In the genomic region with DNA sequence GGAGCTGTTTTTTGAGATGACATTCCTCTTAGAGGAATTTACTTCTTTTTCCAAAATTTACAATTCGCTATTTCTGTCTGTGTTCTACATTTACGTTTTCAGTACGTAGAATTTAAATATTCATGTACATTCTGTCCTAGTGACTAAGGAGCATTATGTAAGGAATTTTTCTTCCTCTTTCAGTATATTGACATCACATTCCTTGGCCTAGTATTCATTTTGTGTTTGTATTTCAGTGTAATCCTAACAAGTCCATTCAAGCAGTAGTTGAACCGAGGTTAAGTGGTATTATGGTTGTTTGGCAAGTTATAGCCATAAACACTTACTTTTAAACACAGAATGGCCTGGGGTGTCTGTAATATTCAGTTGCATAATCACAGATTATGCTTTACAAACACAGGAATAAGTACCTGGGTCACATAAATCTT, we compare ENCODE assay signal across 9 cellular contexts. TPM values are rescaled to one million over a fixed set of nuclear protein-coding genes. Genes with fewer than 3 reads are reported as not detected.
DNase-seq lines count a peak whose midpoint lies in the region; ATAC-seq and TF ChIP-seq lines count a peak whose summit lies in the region.
"Had no signal": no experiment of that assay in that cellular context is flagged by ENCODE, and none has a peak within 500 bp of the region (broad histone marks: within the 10 kb centered on the region; RNA-seq: fewer than 3 reads in every experiment).

No MANE protein-coding gene starts in this region.

- peak overlapping the region in 1 of 2 donors; percentile 72 for H3K4me3 Mint-ChIP-seq in CD14-positive monocyte

- intact Hi-C loops in CD14-positive monocyte (cut with micrococcal nuclease) (loop anchor here in 1 of 2 donors (2.0 kb wide), 1 partner anchor 52 kb away; a partner anchor contains a TSS), mucosa of descending colon (cut with DNase I, micrococcal nuclease) (no loop called here)

- peaks cover 22% of the 10 kb centered on the region for H4K20me1 ChIP-seq in Loucy (ENCODE audit: insufficient read depth, low read length, poor library complexity, severe bottlenecking)

- peaks cover 22% of the 10 kb centered on the region for H3K4me1 Mint-ChIP-seq in CD14-positive monocyte

- H3K27ac Mint-ChIP-seq in CD14-positive monocyte: peak overlapping the region; percentile 91 to 96 (median 94)

- no peaks in the 10 kb centered on the region for H3K9me3 ChIP-seq in Loucy (ENCODE audit: insufficient read depth, low read depth, low read length)
- H3K9me3 ChIP-seq in mucosa of descending colon: no peaks in the 10 kb centered on the region
- no peaks in the 10 kb centered on the region for H3K9me3 ChIP-seq in BE2C

- peak overlapping the region; percentile 21 for H3K4me2 ChIP-seq in Loucy (ENCODE audit: low read depth, low read length, poor library complexity, severe bottlenecking)

- H3K36me3 Mint-ChIP-seq in CD14-positive monocyte: peaks cover 13% of the 10 kb centered on the region in 2 donors

- H3K4me3 ChIP-seq in Loucy (ENCODE audit: low read length, poor library complexity, severe bottlenecking) (no peak overlapping the region), mucosa of descending colon (no peak overlapping the region), BE2C (ENCODE audit: low read depth, low read length) (no peak overlapping the region)

- TF ChIP-seq CTCF in CD14-positive monocyte (IDR thresholded peaks at IDR 0.05): no peak
- no peak for TF ChIP-seq CTCF in Loucy (conservative IDR thresholded peaks at IDR 0.05; ENCODE audit: low read length)
- TF ChIP-seq CTCF in mucosa of descending colon (IDR thresholded peaks at IDR 0.05): no peak
- no peak for TF ChIP-seq CTCF in BE2C (IDR thresholded peaks at IDR 0.05; ENCODE audit: low read depth, low read length)

- no peaks in the 10 kb centered on the region for H3K27me3 ChIP-seq in Loucy (ENCODE audit: insufficient read depth, low read length, poor library complexity, severe bottlenecking)
- H3K27me3 ChIP-seq in BE2C: no peaks in the 10 kb centered on the region

- ATAC-seq in mucosa of descending colon: peak; percentile 86
- no peak for ATAC-seq in HG03097 (IDR thresholded peaks at IDR 0.05; ENCODE audit: low FRiP score, unreplicated experiment)
- no peak for ATAC-seq in GM21447 (IDR thresholded peaks at IDR 0.05; ENCODE audit: unreplicated experiment)

- H3K9ac ChIP-seq in Loucy (ENCODE audit: low read depth, low read length, poor library complexity, severe bottlenecking): no peak overlapping the region

- H3K36me3 ChIP-seq in Loucy (ENCODE audit: insufficient read depth, low read length) (no peaks in the 10 kb centered on the region), mucosa of descending colon (ENCODE audit: low read depth) (no peaks in the 10 kb centered on the region), BE2C (no peaks in the 10 kb centered on the region)

- no peaks in the 10 kb centered on the region for H3K27me3 Mint-ChIP-seq in CD14-positive monocyte (ENCODE audit: low read depth in 3 of 3)

- H3K4me1 ChIP-seq in Loucy (ENCODE audit: insufficient read depth, low read length, poor library complexity, severe bottlenecking) (peaks cover 10% of the 10 kb centered on the region), mucosa of descending colon (ENCODE audit: low read depth) (peaks cover 17% of the 10 kb centered on the region), BE2C (no peaks in the 10 kb centered on the region)

- no peak overlapping the region for H2AFZ ChIP-seq in Loucy (ENCODE audit: low read length)

- DNase-seq in CD14-positive monocyte (ENCODE audit: low spot score) (no peak), T47D (ENCODE audit: low read depth in 1 of 2, low spot score in 1 of 2) (peak; percentile 83 to 91), mucosa of descending colon (no peak), NCI-H345 treated with DMSO at 0.1 percent for 48 hours (lab: John Stamatoyannopoulos, UW; ENCODE audit: unreplicated experiment) (no peak), BE2C (no peak)
- DNase-seq: hippocampal formation had no signal

- H3K9me2 ChIP-seq in Loucy (replicated peaks; ENCODE audit: low read depth, low read length): no peaks in the 10 kb centered on the region

- in situ Hi-C loops in T47D (cut with HindIII; ENCODE audit: low pct_unique_long_range_greater_than_20kb, low sequenced_read_pairs): no loop called here

- H3K79me2 ChIP-seq in Loucy (ENCODE audit: insufficient read depth, low read length): peaks cover 61% of the 10 kb centered on the region

- no peaks in the 10 kb centered on the region for H3F3A ChIP-seq in Loucy (ENCODE audit: low read depth)

- peaks cover 2 to 9% (median 7%) of the 10 kb centered on the region in 7 donors for H3K9me3 Mint-ChIP-seq in CD14-positive monocyte

RNA-seq across cellular contexts. Expression of a gene that starts 52.1 kb away (rescaled TPM):
- polyA plus RNA-seq in CD14-positive monocyte: 10 to 100 TPM; 15.6 to 24.5 TPM
- 10 to 100 TPM; 56.6 to 65.3 (median 59.9) TPM for total RNA-seq in mucosa of descending colon
- polyA plus RNA-seq in BE2C (2012; ENCODE audit: insufficient read depth, insufficient read length, low read depth): 31.4 TPM

Comparison
In these comparisons a context has a peak if more than half of its experiments do, and no peak if none do; other contexts are left out.
1. DNase-seq: peak in T47D (2 of 2); none in CD14-positive monocyte (single experiment), mucosa of descending colon (0 of 3), NCI-H345 treated with DMSO at 0.1 percent for 48 hours (single experiment) and BE2C (single experiment).